In the genomic region with DNA sequence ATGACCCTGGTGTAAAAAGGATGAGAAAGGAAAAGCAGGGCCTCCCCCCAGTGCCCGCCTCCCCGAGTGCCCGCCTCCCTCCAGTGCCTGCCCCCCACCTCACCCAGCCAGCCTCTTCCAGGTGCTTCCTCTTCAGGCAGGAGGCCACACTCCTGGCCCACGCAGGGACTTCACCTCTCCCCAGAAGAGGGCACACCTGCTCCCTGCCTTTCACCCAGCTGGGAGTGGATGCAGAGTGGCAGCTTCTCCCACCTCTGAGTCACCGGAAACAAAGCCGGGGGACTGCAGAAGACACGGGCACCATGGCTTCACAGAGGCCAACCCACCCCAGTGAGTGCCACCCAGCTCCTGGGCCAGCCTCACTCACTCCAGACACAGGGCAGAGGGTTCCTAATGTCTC, we compare ENCODE assay signal across 1 cellular context.
TF ChIP-seq lines count a peak whose summit lies in the region.

No MANE protein-coding gene starts in this region.

TF ChIP-seq in HepG2, 621 proteins besides CTCF, POLR2A, EP300 and RAD21 (continued from another document):
- TF ChIP-seq DR1 (CRISPR knock-in tag; IDR thresholded peaks at IDR 0.05) (no peak), MAF1 (CRISPR knock-in tag; IDR thresholded peaks at IDR 0.05; ENCODE audit: borderline replicate concordance) (no peak), KDM6A (CRISPR knock-in tag; IDR thresholded peaks at IDR 0.05; ENCODE audit: low read depth) (no peak), GABPA (IDR thresholded peaks at IDR 0.05; ENCODE audit: low read depth, low read length) (0 out of 2 replicates have a peak, but pooled peaks have one; percentile 26), GABPA (CRISPR knock-in tag; IDR thresholded peaks at IDR 0.05; ENCODE audit: low read depth) (no peak), CSRNP1 (CRISPR knock-in tag; IDR thresholded peaks at IDR 0.05) (no peak), HNRNPL (IDR thresholded peaks at IDR 0.05; ENCODE audit: low read depth, low read length) (0 out of 2 replicates have a peak, but pooled peaks have one; percentile 55), ZNF556 (CRISPR knock-in tag; IDR thresholded peaks at IDR 0.05; ENCODE audit: borderline replicate concordance) (no peak)
- TF ChIP-seq, protein P1, sequence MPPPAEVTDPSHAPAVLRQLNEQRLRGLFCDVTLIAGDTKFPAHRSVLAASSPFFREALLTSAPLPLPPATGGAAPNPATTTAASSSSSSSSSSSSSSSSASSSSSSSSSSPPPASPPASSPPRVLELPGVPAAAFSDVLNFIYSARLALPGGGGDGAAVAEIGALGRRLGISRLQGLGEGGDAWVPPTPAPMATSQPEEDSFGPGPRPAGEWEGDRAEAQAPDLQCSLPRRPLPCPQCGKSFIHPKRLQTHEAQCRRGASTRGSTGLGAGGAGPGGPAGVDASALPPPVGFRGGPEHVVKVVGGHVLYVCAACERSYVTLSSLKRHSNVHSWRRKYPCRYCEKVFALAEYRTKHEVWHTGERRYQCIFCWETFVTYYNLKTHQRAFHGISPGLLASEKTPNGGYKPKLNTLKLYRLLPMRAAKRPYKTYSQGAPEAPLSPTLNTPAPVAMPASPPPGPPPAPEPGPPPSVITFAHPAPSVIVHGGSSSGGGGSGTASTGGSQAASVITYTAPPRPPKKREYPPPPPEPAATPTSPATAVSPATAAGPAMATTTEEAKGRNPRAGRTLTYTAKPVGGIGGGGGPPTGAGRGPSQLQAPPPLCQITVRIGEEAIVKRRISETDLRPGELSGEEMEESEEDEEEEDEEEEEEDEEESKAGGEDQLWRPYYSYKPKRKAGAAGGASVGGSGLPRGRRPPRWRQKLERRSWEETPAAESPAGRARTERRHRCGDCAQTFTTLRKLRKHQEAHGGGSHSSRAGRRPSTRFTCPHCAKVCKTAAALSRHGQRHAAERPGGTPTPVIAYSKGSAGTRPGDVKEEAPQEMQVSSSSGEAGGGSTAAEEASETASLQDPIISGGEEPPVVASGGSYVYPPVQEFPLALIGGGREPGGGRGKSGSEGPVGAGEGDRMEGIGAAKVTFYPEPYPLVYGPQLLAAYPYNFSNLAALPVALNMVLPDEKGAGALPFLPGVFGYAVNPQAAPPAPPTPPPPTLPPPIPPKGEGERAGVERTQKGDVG (CRISPR knock-in tag; IDR thresholded peaks at IDR 0.05; ENCODE audit: borderline replicate concordance), result no peak
TF ChIP-seq in HepG2: peak in this region for 21.
